ENCODE assay signal across 8 cellular contexts in genomic region chrX:45807572-45808425, GRCh38.
DNase-seq lines count a peak whose midpoint lies in the region; ATAC-seq and TF ChIP-seq lines count a peak whose summit lies in the region.

No MANE protein-coding gene starts in this region.

- peaks cover 49% of the 10 kb centered on the region for H3K36me3 ChIP-seq in iPS-20b (ENCODE audit: insufficient read depth, low read depth, low read length)

- no peaks in the 10 kb centered on the region for H3K9me3 ChIP-seq in iPS-20b (ENCODE audit: insufficient read depth, low read depth, low read length)

- no peaks in the 10 kb centered on the region for H3K9me3 Mint-ChIP-seq in activated naive CD4-positive, alpha-beta T cell treated with anti-CD3 and anti-CD28 coated beads for 36 hours
- no peaks in the 10 kb centered on the region for H3K9me3 Mint-ChIP-seq in activated T-helper 1 cell treated with anti-CD3 and anti-CD28 coated beads, Interleukin-12 subunit alpha, Interleukin-12 subunit beta, Interleukin-2, Interleukin-4 antibody, amounts not matched to agents 30 ng/mL and 10 ng/mL and 1 ng/mL, durations not matched to agents 14 hours and 24 hours and 36 hours
- peaks cover 5% of the 10 kb centered on the region for H3K9me3 Mint-ChIP-seq in type B pancreatic cell

- intact Hi-C loops in activated naive CD4-positive, alpha-beta T cell treated with anti-CD3 and anti-CD28 coated beads for 36 hours (cut with micrococcal nuclease), result loop anchor here (1.0 to 10.0 kb wide), 8 partner anchors 12 to 765 kb away; partner anchors contain the start of gene CHST7
- intact Hi-C loops in activated T-helper 1 cell treated with anti-CD3 and anti-CD28 coated beads, Interleukin-12 subunit alpha, Interleukin-12 subunit beta, Interleukin-2, Interleukin-4 antibody, amounts not matched to agents 30 ng/mL and 10 ng/mL and 1 ng/mL, durations not matched to agents 14 hours and 24 hours and 36 hours (cut with micrococcal nuclease), result loop anchor here (1.0 to 10.0 kb wide), 3 partner anchors 17 to 467 kb away; no protein-coding TSS in a partner anchor
- intact Hi-C loops in Right ventricle myocardium inferior (cut with DNase I), result no loop called here

- H3K4me1 Mint-ChIP-seq in activated naive CD4-positive, alpha-beta T cell treated with anti-CD3 and anti-CD28 coated beads for 36 hours (ENCODE audit: low read depth), result peaks cover 85% of the 10 kb centered on the region
- peaks cover 93% of the 10 kb centered on the region for H3K4me1 Mint-ChIP-seq in activated T-helper 1 cell treated with anti-CD3 and anti-CD28 coated beads, Interleukin-12 subunit alpha, Interleukin-12 subunit beta, Interleukin-2, Interleukin-4 antibody, amounts not matched to agents 30 ng/mL and 10 ng/mL and 1 ng/mL, durations not matched to agents 14 hours and 24 hours and 36 hours (ENCODE audit: low read depth)
- peaks cover 20% of the 10 kb centered on the region for H3K4me1 Mint-ChIP-seq in type B pancreatic cell (ENCODE audit: unreplicated experiment)

- peaks cover 32% of the 10 kb centered on the region for H3K4me1 ChIP-seq in iPS-20b (ENCODE audit: insufficient read depth, low read length)

- DNase-seq in activated naive CD4-positive, alpha-beta T cell treated with anti-CD3 and anti-CD28 coated beads for 36 hours, result peak; percentile 36
- no peak for DNase-seq in activated naive CD4-positive, alpha-beta T cell treated with anti-CD3 and anti-CD28 coated beads, Interleukin-2, amount 50 U/mL, for 16 hours
- DNase-seq in activated T-helper 1 cell treated with anti-CD3 and anti-CD28 coated beads, Interleukin-12 subunit alpha, Interleukin-12 subunit beta, Interleukin-2, Interleukin-4 antibody, amounts not matched to agents 30 ng/mL and 10 ng/mL and 1 ng/mL, durations not matched to agents 14 hours and 24 hours and 36 hours (ENCODE audit: low spot score), result no peak
- DNase-seq in type B pancreatic cell (ENCODE audit: extremely low spot score, unreplicated experiment) (no peak), hepatic stellate cell (ENCODE audit: low spot score) (no peak), Right ventricle myocardium inferior (ENCODE audit: missing footprints) (no peak)

- peak overlapping the region; percentile 94 for H3K27ac Mint-ChIP-seq in activated naive CD4-positive, alpha-beta T cell treated with anti-CD3 and anti-CD28 coated beads for 36 hours
- H3K27ac Mint-ChIP-seq in activated T-helper 1 cell treated with anti-CD3 and anti-CD28 coated beads, Interleukin-12 subunit alpha, Interleukin-12 subunit beta, Interleukin-2, Interleukin-4 antibody, amounts not matched to agents 30 ng/mL and 10 ng/mL and 1 ng/mL, durations not matched to agents 14 hours and 24 hours and 36 hours, result peak overlapping the region; percentile 96
- H3K27ac Mint-ChIP-seq in type B pancreatic cell, result peak overlapping the region; percentile 89

- no peak for TF ChIP-seq CTCF in type B pancreatic cell (conservative IDR thresholded peaks at IDR 0.05)

- peak overlapping the region; percentile 2; the same call in 1 of the 2 replicates for H3K4me3 ChIP-seq in iPS-20b (ENCODE audit: low read length)

- ATAC-seq in HG03097 (IDR thresholded peaks at IDR 0.05; ENCODE audit: low FRiP score, unreplicated experiment) (no peak), Right ventricle myocardium inferior (no peak)

- H3K27me3 Mint-ChIP-seq in activated naive CD4-positive, alpha-beta T cell treated with anti-CD3 and anti-CD28 coated beads for 36 hours (ENCODE audit: low read depth), result no peaks in the 10 kb centered on the region
- peaks cover 3% of the 10 kb centered on the region for H3K27me3 Mint-ChIP-seq in activated T-helper 1 cell treated with anti-CD3 and anti-CD28 coated beads, Interleukin-12 subunit alpha, Interleukin-12 subunit beta, Interleukin-2, Interleukin-4 antibody, amounts not matched to agents 30 ng/mL and 10 ng/mL and 1 ng/mL, durations not matched to agents 14 hours and 24 hours and 36 hours (ENCODE audit: insufficient read depth)
- H3K27me3 Mint-ChIP-seq in type B pancreatic cell, result no peaks in the 10 kb centered on the region

- H3K36me3 Mint-ChIP-seq in activated naive CD4-positive, alpha-beta T cell treated with anti-CD3 and anti-CD28 coated beads for 36 hours (ENCODE audit: low read depth), result peaks cover 33% of the 10 kb centered on the region
- H3K36me3 Mint-ChIP-seq in activated T-helper 1 cell treated with anti-CD3 and anti-CD28 coated beads, Interleukin-12 subunit alpha, Interleukin-12 subunit beta, Interleukin-2, Interleukin-4 antibody, amounts not matched to agents 30 ng/mL and 10 ng/mL and 1 ng/mL, durations not matched to agents 14 hours and 24 hours and 36 hours (ENCODE audit: low read depth), result peaks cover 60% of the 10 kb centered on the region
- H3K36me3 Mint-ChIP-seq in type B pancreatic cell, result peaks cover 23% of the 10 kb centered on the region

- H3K4me3 Mint-ChIP-seq in activated naive CD4-positive, alpha-beta T cell treated with anti-CD3 and anti-CD28 coated beads for 36 hours, result peak overlapping the region; percentile 62
- H3K4me3 Mint-ChIP-seq in activated T-helper 1 cell treated with anti-CD3 and anti-CD28 coated beads, Interleukin-12 subunit alpha, Interleukin-12 subunit beta, Interleukin-2, Interleukin-4 antibody, amounts not matched to agents 30 ng/mL and 10 ng/mL and 1 ng/mL, durations not matched to agents 14 hours and 24 hours and 36 hours, result peak overlapping the region; percentile 66
- peak overlapping the region; percentile 57 for H3K4me3 Mint-ChIP-seq in type B pancreatic cell

- H3K27me3 ChIP-seq in iPS-20b (ENCODE audit: insufficient read depth, low read length), result no peaks in the 10 kb centered on the region

- CTCF ChIA-PET in activated naive CD4-positive, alpha-beta T cell treated with anti-CD3 and anti-CD28 coated beads for 36 hours (lab: Charles Lee), result interaction anchor here (0.7 to 1.0 kb wide), 2 partner anchors 24 to 33 kb away, joined by 3 read pairs; no protein-coding TSS in a partner anchor

- no peak overlapping the region for H3K9ac ChIP-seq in iPS-20b (ENCODE audit: low read depth, low read length)

- H3K27ac ChIP-seq in iPS-20b (ENCODE audit: low read length), result no peak overlapping the region
